Comparison of ENCODE assay signal across 16 cellular contexts in genomic region chr3:71816141-71816540, GRCh38.
"Had no signal": no experiment of that assay in that cellular context is flagged by ENCODE, and none has a peak within 500 bp of the region (broad histone marks: within the 10 kb centered on the region; RNA-seq: fewer than 3 reads in every experiment).

No MANE protein-coding gene starts in this region.

- ATAC-seq: activated CD8-positive, alpha-beta T cell treated with anti-CD3 and anti-CD28 coated beads for 36 hours; gastroesophageal sphincter; heart right ventricle; left cardiac atrium; lower lobe of right lung; stimulated activated effector memory CD8-positive, alpha-beta T cell treated with anti-CD3 and anti-CD28 coated beads, Interleukin-12 subunit alpha, Interleukin-12 subunit beta, amount 100 ng/mL, for 72 hours; T-cell had no signal

- H3K9me3 ChIP-seq: gastroesophageal sphincter, heart right ventricle, lower lobe of right lung, neutrophil, thoracic aorta had no signal

- DNase-seq: activated CD8-positive, alpha-beta T cell treated with anti-CD3 and anti-CD28 coated beads for 36 hours; activated naive CD8-positive, alpha-beta T cell treated with anti-CD3 and anti-CD28 coated beads for 36 hours; anterior cingulate cortex; effector memory CD4-positive, alpha-beta T cell; heart right ventricle; left cardiac atrium; lower lobe of right lung; naive B cell; retina; T-cell; T-helper 9 cell had no signal

- H3K36me3 ChIP-seq: gastroesophageal sphincter, heart right ventricle, lower lobe of right lung, neutrophil, thoracic aorta had no signal

- H3K27me3 ChIP-seq: gastroesophageal sphincter, neutrophil had no signal

- H3K4me1 ChIP-seq: lower lobe of right lung had no signal

- H3K4me3 ChIP-seq: gastroesophageal sphincter, heart right ventricle, lower lobe of right lung, thoracic aorta had no signal

- H3K27ac ChIP-seq: gastroesophageal sphincter, heart right ventricle, lower lobe of right lung, neutrophil, thoracic aorta, VCaP had no signal
